ENCODE assay signal across 1 cellular context in the genomic region with DNA sequence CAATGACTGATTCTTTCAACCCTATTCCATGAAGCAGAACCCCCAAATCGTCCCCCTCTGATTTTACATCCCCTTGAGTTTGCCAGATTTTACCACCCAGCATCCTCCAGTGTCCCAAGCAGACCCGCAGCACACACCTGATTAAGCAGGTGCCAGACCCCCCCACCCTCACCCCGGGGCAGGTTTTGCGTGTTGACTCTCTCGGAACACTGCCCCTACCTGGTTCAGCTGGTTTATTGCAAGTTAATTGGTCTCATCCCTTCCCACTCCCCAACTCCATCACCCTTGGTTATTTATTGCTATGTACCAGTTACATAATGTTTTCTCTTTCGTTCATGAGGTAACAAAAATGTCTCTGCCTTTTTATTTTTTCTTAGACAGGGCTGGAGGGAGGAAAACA.
TF ChIP-seq lines count a peak whose summit lies in the region.

No MANE protein-coding gene starts in this region.

TF ChIP-seq in H1, 55 proteins besides CTCF, POLR2A, EP300 and RAD21:
- TF ChIP-seq TAF1 (IDR thresholded peaks at IDR 0.05; ENCODE audit: low read depth, low read length) (no peak), POLR2AphosphoS5 (IDR thresholded peaks at IDR 0.05; ENCODE audit: low read depth, low read length) (no peak), NRF1 (IDR thresholded peaks at IDR 0.05; ENCODE audit: low read depth, low read length) (no peak)
